In the genomic region with DNA sequence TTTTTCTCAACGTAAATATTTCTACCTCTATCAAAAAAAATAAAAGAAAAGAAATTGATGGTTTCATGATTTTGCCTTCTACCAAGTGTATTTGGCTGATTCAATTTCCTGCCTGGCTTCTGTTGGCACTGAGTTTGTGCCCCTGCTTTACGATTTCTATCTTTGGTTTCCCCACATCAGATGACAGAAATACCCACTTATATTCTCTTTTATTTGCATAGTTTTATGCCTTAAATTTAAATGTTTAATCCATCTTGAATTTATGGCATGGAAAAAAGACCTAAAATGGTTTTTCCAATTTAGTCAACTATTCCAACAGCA, we compare ENCODE assay signal across 1 cellular context.
TF ChIP-seq lines count a peak whose summit lies in the region.

No MANE protein-coding gene starts in this region.

TF ChIP-seq in HepG2, 621 proteins besides CTCF, POLR2A, EP300 and RAD21 (continued from another document):
- TF ChIP-seq ZNF740 (CRISPR knock-in tag; IDR thresholded peaks at IDR 0.05), result no peak
- no peak for TF ChIP-seq MEIS1 (CRISPR knock-in tag; IDR thresholded peaks at IDR 0.05; ENCODE audit: borderline replicate concordance)
- TF ChIP-seq KDM6A (CRISPR knock-in tag; IDR thresholded peaks at IDR 0.05; ENCODE audit: low read depth), result 0 out of 2 replicates have a peak, but pooled peaks have one; percentile 9
- 0 out of 2 replicates have a peak, but pooled peaks have one; percentile 23 for TF ChIP-seq SMAD3 (CRISPR knock-in tag; IDR thresholded peaks at IDR 0.05)
- no peak for TF ChIP-seq SIN3A (IDR thresholded peaks at IDR 0.05; ENCODE audit: borderline replicate concordance, low read depth, low read length)
- TF ChIP-seq TRIM22 (IDR thresholded peaks at IDR 0.05), result no peak
- no peak for TF ChIP-seq HNRNPLL (IDR thresholded peaks at IDR 0.05; ENCODE audit: low read depth, low read length, poor library complexity, severe bottlenecking)
- TF ChIP-seq ZBTB43 (CRISPR knock-in tag; conservative IDR thresholded peaks at IDR 0.05), result peak; percentile 3; the same call in 1 of the 2 replicates
- TF ChIP-seq, protein P1, sequence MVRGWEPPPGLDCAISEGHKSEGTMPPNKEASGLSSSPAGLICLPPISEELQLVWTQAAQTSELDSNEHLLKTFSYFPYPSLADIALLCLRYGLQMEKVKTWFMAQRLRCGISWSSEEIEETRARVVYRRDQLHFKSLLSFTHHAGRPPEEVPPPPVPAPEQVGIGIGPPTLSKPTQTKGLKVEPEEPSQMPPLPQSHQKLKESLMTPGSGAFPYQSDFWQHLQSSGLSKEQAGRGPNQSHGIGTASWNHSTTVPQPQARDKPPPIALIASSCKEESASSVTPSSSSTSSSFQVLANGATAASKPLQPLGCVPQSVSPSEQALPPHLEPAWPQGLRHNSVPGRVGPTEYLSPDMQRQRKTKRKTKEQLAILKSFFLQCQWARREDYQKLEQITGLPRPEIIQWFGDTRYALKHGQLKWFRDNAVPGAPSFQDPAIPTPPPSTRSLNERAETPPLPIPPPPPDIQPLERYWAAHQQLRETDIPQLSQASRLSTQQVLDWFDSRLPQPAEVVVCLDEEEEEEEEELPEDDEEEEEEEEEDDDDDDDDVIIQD (CRISPR knock-in tag; IDR thresholded peaks at IDR 0.05; ENCODE audit: low read depth), result peak; percentile 6; the same call in 1 of the 2 replicates
- TF ChIP-seq LBX2 (CRISPR knock-in tag; IDR thresholded peaks at IDR 0.05; ENCODE audit: borderline replicate concordance), result no peak
- 0 out of 2 replicates have a peak, but pooled peaks have one; percentile 3 for TF ChIP-seq IRF2 (CRISPR knock-in tag; IDR thresholded peaks at IDR 0.05)
- TF ChIP-seq ZNF335 (CRISPR knock-in tag; IDR thresholded peaks at IDR 0.05), result 0 out of 2 replicates have a peak, but pooled peaks have one; percentile 7
- TF ChIP-seq FOXP1 (IDR thresholded peaks at IDR 0.05), result no peak
- TF ChIP-seq FOXP1 (CRISPR knock-in tag; IDR thresholded peaks at IDR 0.05), result 0 out of 2 replicates have a peak, but pooled peaks have one; percentile 26
- TF ChIP-seq SATB2 (CRISPR knock-in tag; IDR thresholded peaks at IDR 0.05), result no peak
- peak; percentile 15; the same call in 1 of the 2 replicates for TF ChIP-seq ZNF281 (CRISPR knock-in tag; IDR thresholded peaks at IDR 0.05; ENCODE audit: borderline replicate concordance)
- TF ChIP-seq ZNF572 (CRISPR knock-in tag; IDR thresholded peaks at IDR 0.05), result no peak
- TF ChIP-seq KMT2A (CRISPR knock-in tag; IDR thresholded peaks at IDR 0.05), result 0 out of 2 replicates have a peak, but pooled peaks have one; percentile 22
- TF ChIP-seq ZNF747 (CRISPR knock-in tag; IDR thresholded peaks at IDR 0.05; ENCODE audit: borderline replicate concordance), result no peak
- TF ChIP-seq DMAP1 (CRISPR knock-in tag; IDR thresholded peaks at IDR 0.05), result 0 out of 2 replicates have a peak, but pooled peaks have one; percentile 58
- no peak for TF ChIP-seq ZBTB42 (CRISPR knock-in tag; IDR thresholded peaks at IDR 0.05)
- TF ChIP-seq ZNF841 (CRISPR knock-in tag; IDR thresholded peaks at IDR 0.05; ENCODE audit: borderline replicate concordance), result no peak
- no peak for TF ChIP-seq SRSF1 (optimal IDR thresholded peaks at IDR 0.05; ENCODE audit: low read depth, low read length)
- TF ChIP-seq SP140L (CRISPR knock-in tag; IDR thresholded peaks at IDR 0.05; ENCODE audit: borderline replicate concordance), result 0 out of 2 replicates have a peak, but pooled peaks have one; percentile 46
- no peak for TF ChIP-seq ZNF253 (CRISPR knock-in tag; IDR thresholded peaks at IDR 0.05; ENCODE audit: borderline replicate concordance)
- TF ChIP-seq ZNF350 (CRISPR knock-in tag; IDR thresholded peaks at IDR 0.05; ENCODE audit: borderline replicate concordance, low read depth), result no peak
- TF ChIP-seq PHF8 (CRISPR knock-in tag; IDR thresholded peaks at IDR 0.05), result no peak
- 0 out of 2 replicates have a peak, but pooled peaks have one; percentile 12 for TF ChIP-seq KDM3A (CRISPR knock-in tag; IDR thresholded peaks at IDR 0.05; ENCODE audit: low read depth)
- TF ChIP-seq SP2 (CRISPR knock-in tag; IDR thresholded peaks at IDR 0.05), result 0 out of 2 replicates have a peak, but pooled peaks have one; percentile 4
- 0 out of 4 replicates have a peak, but pooled peaks of 1 of the 2 experiments have one; percentile 43 for TF ChIP-seq KLF16 (CRISPR knock-in tag; IDR thresholded peaks at IDR 0.05)
- peak; percentile 30; the same call in 1 of the 2 replicates for TF ChIP-seq ZNF770 (CRISPR knock-in tag; IDR thresholded peaks at IDR 0.05)
- 0 out of 2 replicates have a peak, but pooled peaks have one; percentile 5 for TF ChIP-seq POGZ (CRISPR knock-in tag; IDR thresholded peaks at IDR 0.05)
- TF ChIP-seq SNAPC4 (CRISPR knock-in tag; IDR thresholded peaks at IDR 0.05), result 0 out of 2 replicates have a peak, but pooled peaks have one; percentile 48
- TF ChIP-seq ZNF652 (CRISPR knock-in tag; IDR thresholded peaks at IDR 0.05; ENCODE audit: borderline replicate concordance, low read depth), result 0 out of 2 replicates have a peak, but pooled peaks have one; percentile 19
- TF ChIP-seq ZNF382 (CRISPR knock-in tag; IDR thresholded peaks at IDR 0.05; ENCODE audit: borderline replicate concordance), result no peak
- TF ChIP-seq KLF13 (CRISPR knock-in tag; IDR thresholded peaks at IDR 0.05), result no peak
- TF ChIP-seq KAT8 (CRISPR knock-in tag; IDR thresholded peaks at IDR 0.05), result peak; percentile 8; the same call in 1 of the 2 replicates
